9 cellular contexts compared by ENCODE assay signal in the genomic region with DNA sequence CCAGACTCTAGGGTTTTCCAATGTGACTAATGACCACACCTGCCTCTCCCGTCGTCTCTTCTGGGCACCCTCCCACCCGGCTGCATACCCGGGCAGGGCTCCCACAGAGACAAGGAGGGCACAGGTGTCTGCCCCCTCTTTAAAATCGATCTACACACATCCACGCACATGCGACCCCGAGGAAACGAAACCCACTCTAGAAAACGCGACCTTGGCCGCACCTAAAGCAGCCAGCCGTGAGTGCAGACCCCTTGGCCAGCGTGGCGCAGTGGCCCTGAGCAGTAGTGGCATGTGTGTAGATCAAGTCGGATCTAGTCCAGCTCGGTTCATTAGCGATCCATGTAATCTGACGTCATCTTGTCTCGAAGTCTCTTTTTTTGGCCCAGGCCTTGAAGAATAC.
"Had no signal": no experiment of that assay in that cellular context is flagged by ENCODE, and none has a peak within 500 bp of the region (broad histone marks: within the 10 kb centered on the region; RNA-seq: fewer than 3 reads in every experiment).

No MANE protein-coding gene starts in this region.

- H3K9me3 ChIP-seq: HAP-1 had no signal

- H3K4me3 ChIP-seq: GM23248, HAP-1 had no signal

- FAIRE-seq: HTR-8/SVneo had no signal

- H3K9me3 Mint-ChIP-seq: HFFc6, IgD-negative memory B cell had no signal

- DNase-seq: GM23248, GOT3, H7, HFFc6, KG1 had no signal

- H3K27ac Mint-ChIP-seq: HFFc6 had no signal

- H3K4me1 ChIP-seq: HAP-1 had no signal

- H3K27ac ChIP-seq: GM23248 had no signal

- H3K36me3 Mint-ChIP-seq: IgD-negative memory B cell had no signal

- ATAC-seq: HCT116 had no signal

- H2AFZ ChIP-seq: GM23248 had no signal

- H3K9ac ChIP-seq: GM23248 had no signal

- H3K36me3 ChIP-seq: HAP-1 had no signal

- H3K4me3 Mint-ChIP-seq: HFFc6, IgD-negative memory B cell had no signal
